8 cellular contexts compared by ENCODE assay signal in genomic region chr22:24951942-24952836, GRCh38. TPM values are rescaled to one million over a fixed set of nuclear protein-coding genes. Genes with fewer than 3 reads are reported as not detected.
DNase-seq lines count a peak whose midpoint lies in the region; ATAC-seq and TF ChIP-seq lines count a peak whose summit lies in the region.

Gene KIAA1671 (plus strand): TSS chr22:24952716. CDS start chr22:25028000, 75,284 bp downstream.

- H3K4me1 ChIP-seq in ACC112 (ENCODE audit: control insufficient read depth, insufficient read depth, low read length, unreplicated experiment) (peaks cover 10% of the 10 kb centered on the region), SJSA1 (replicated peaks) (peaks cover 14% of the 10 kb centered on the region)

- H3K4me3 ChIP-seq in ACC112 (ENCODE audit: low read depth, low read length) (peak within 1 kb of the TSS; percentile 98), SJSA1 (peak within 1 kb of the TSS; percentile 47), foreskin fibroblast (ENCODE audit: low read depth in 1 of 2, low read length in 2 of 2) (peak within 1 kb of the TSS; percentile 49 to 64), neural cell (ENCODE audit: low read length) (peak within 1 kb of the TSS; percentile 91)

- peak within 1 kb of the TSS; percentile 55 for H3K4me2 ChIP-seq in neural cell (ENCODE audit: low read length)

- no peaks in the 10 kb centered on the region for H3F3A ChIP-seq in neural cell (ENCODE audit: insufficient read depth, low read length, poor library complexity, severe bottlenecking)

- H3K79me2 ChIP-seq in ACC112 (ENCODE audit: control insufficient read depth, insufficient read depth, low read length, unreplicated experiment) (peaks cover 25% of the 10 kb centered on the region), neural cell (replicated peaks; ENCODE audit: insufficient read depth, low read length) (no peaks in the 10 kb centered on the region)

- no peaks in the 10 kb centered on the region for H3K36me3 Mint-ChIP-seq in stimulated activated naive CD8-positive, alpha-beta T cell treated with anti-CD3 and anti-CD28 coated beads, Interleukin-15, Interleukin-2, amounts not matched to agents 100 ng/mL and 50 ng/mL, for 24 hours (ENCODE audit: low read depth)

- H2AFZ ChIP-seq in ACC112 (ENCODE audit: low read length, unreplicated experiment), result peak within 1 kb of the TSS; percentile 39
- peak within 1 kb of the TSS; percentile 80 for H2AFZ ChIP-seq in neural cell (ENCODE audit: low read depth, low read length)

- peak within 1 kb of the TSS; percentile 67 for H3K9ac ChIP-seq in neural cell (ENCODE audit: low read length)

- H3K9me3 Mint-ChIP-seq in stimulated activated naive CD8-positive, alpha-beta T cell treated with anti-CD3 and anti-CD28 coated beads, Interleukin-15, Interleukin-2, amounts not matched to agents 100 ng/mL and 50 ng/mL, for 24 hours, result no peaks in the 10 kb centered on the region

- H3K36me3 ChIP-seq in ACC112 (ENCODE audit: insufficient read depth, low read length) (no peaks in the 10 kb centered on the region), SJSA1 (0 out of 2 replicates have a peak, but pooled peaks cover 3% of the 10 kb centered on the region), neural cell (ENCODE audit: insufficient read depth, low read length) (no peaks in the 10 kb centered on the region)

- DNase-seq in KBM-7, result peak; percentile 76
- DNase-seq in SJSA1 (ENCODE audit: low read depth in 1 of 2, low spot score in 2 of 2), result peak; percentile 42 to 68
- peak; percentile 84 for DNase-seq in activated gamma-delta T cell treated with Interleukin-2 at 50 U/mL for 16 hours
- DNase-seq in foreskin fibroblast, result peak; percentile 32 to 78

- peak within 1 kb of the TSS; percentile 24 for H3K27ac Mint-ChIP-seq in stimulated activated naive CD8-positive, alpha-beta T cell treated with anti-CD3 and anti-CD28 coated beads, Interleukin-15, Interleukin-2, amounts not matched to agents 100 ng/mL and 50 ng/mL, for 24 hours

- H3K27me3 ChIP-seq in ACC112 (ENCODE audit: insufficient read depth, low read length) (no peaks in the 10 kb centered on the region), SJSA1 (replicated peaks) (peaks cover 22% of the 10 kb centered on the region), neural cell (ENCODE audit: insufficient read depth, low read depth, low read length) (peaks cover 12% of the 10 kb centered on the region)

- H3K9me2 ChIP-seq in neural cell (ENCODE audit: insufficient read depth, low read length), result no peaks in the 10 kb centered on the region

- TF ChIP-seq EP300 in neural cell (conservative IDR thresholded peaks at IDR 0.05; ENCODE audit: poor library complexity, severe bottlenecking), result no peak

- no peaks in the 10 kb centered on the region for H4K20me1 ChIP-seq in neural cell (ENCODE audit: insufficient read depth)

- peak within 1 kb of the TSS; percentile 81 for H3K27ac ChIP-seq in ACC112 (ENCODE audit: low read depth, low read length)
- no peak within 1 kb of the TSS for H3K27ac ChIP-seq in SJSA1
- H3K27ac ChIP-seq in neural cell (ENCODE audit: low read length), result no peak within 1 kb of the TSS

- H3K27me3 Mint-ChIP-seq in stimulated activated naive CD8-positive, alpha-beta T cell treated with anti-CD3 and anti-CD28 coated beads, Interleukin-15, Interleukin-2, amounts not matched to agents 100 ng/mL and 50 ng/mL, for 24 hours, result peaks cover 69% of the 10 kb centered on the region

- TF ChIP-seq CTCF in foreskin fibroblast (IDR thresholded peaks at IDR 0.05; ENCODE audit: low read depth, low read length) (peak; percentile 88), neural cell (IDR thresholded peaks at IDR 0.05; ENCODE audit: poor library complexity, severe bottlenecking) (peak; percentile 97)

- H3K9me3 ChIP-seq in SJSA1 (replicated peaks) (0 out of 2 replicates have a peak, but pooled peaks cover 5% of the 10 kb centered on the region), neural cell (ENCODE audit: low read length) (no peaks in the 10 kb centered on the region)

- in situ Hi-C loops in KBM-7 (cut with MboI; ENCODE audit: low pct_unique_long_range_greater_than_20kb, low sequenced_read_pairs), result no loop called here

- peak; percentile 72 for TF ChIP-seq RAD21 in neural cell (conservative IDR thresholded peaks at IDR 0.05)

- peak within 1 kb of the TSS; percentile 76 for H3K4me3 Mint-ChIP-seq in stimulated activated naive CD8-positive, alpha-beta T cell treated with anti-CD3 and anti-CD28 coated beads, Interleukin-15, Interleukin-2, amounts not matched to agents 100 ng/mL and 50 ng/mL, for 24 hours

- peaks cover 14% of the 10 kb centered on the region for H3K4me1 Mint-ChIP-seq in stimulated activated naive CD8-positive, alpha-beta T cell treated with anti-CD3 and anti-CD28 coated beads, Interleukin-15, Interleukin-2, amounts not matched to agents 100 ng/mL and 50 ng/mL, for 24 hours (ENCODE audit: low read depth)

- peak; percentile 67 for ATAC-seq in GM19025 (IDR thresholded peaks at IDR 0.05; ENCODE audit: low read depth, unreplicated experiment)

TF ChIP-seq in neural cell, 6 proteins besides CTCF, POLR2A, EP300 and RAD21:
- TF ChIP-seq MXI1 (conservative IDR thresholded peaks at IDR 0.05; ENCODE audit: poor library complexity, severe bottlenecking) (peak; percentile 88), TAF1 (IDR thresholded peaks at IDR 0.05; ENCODE audit: low read depth) (peak; percentile 46), SMC3 (conservative IDR thresholded peaks at IDR 0.05; ENCODE audit: poor library complexity) (peak; percentile 81), POLR2AphosphoS5 (IDR thresholded peaks at IDR 0.05) (peak; percentile 58), EZH2 (IDR thresholded peaks at IDR 0.05; ENCODE audit: borderline replicate concordance, insufficient read depth, low read length, poor library complexity, severe bottlenecking) (no peak), REST (IDR thresholded peaks at IDR 0.05; ENCODE audit: borderline replicate concordance) (peak; percentile 26)
TF ChIP-seq in neural cell: peak in this region for 5.

RNA-seq across cellular contexts. Expression of gene KIAA1671, which starts in this region (rescaled TPM):
- 0.03 TPM in 2 replicates for total RNA-seq in SJSA1 (2014; rRNA removed; shearing (Covaris generic))
- polyA plus RNA-seq in neural cell, result 3.0 and 4.0 TPM in 2 replicates
- polyA minus RNA-seq in neural cell, result 6.1 and 7.1 TPM in 2 replicates

Comparison
In these comparisons a context has a peak if more than half of its experiments do, and no peak if none do; other contexts are left out.
1. Peak in DNase-seq and H3K4me3 ChIP-seq in SJSA1; RNA of the gene not detected or under 1 TPM.
2. H3K4me3 ChIP-seq: peak in every context shown above with its lines; median percentile 98 in ACC112; 91 in neural cell; 56 in foreskin fibroblast; 47 in SJSA1.